18 cellular contexts compared by ENCODE assay signal in genomic region chr7:151406051-151406875, GRCh38. TPM values are rescaled to one million over a fixed set of nuclear protein-coding genes. Genes with fewer than 3 reads are reported as not detected.
DNase-seq lines count a peak whose midpoint lies in the region; ATAC-seq and TF ChIP-seq lines count a peak whose summit lies in the region.
"Had no signal": no experiment of that assay in that cellular context is flagged by ENCODE, and none has a peak within 500 bp of the region (broad histone marks: within the 10 kb centered on the region; RNA-seq: fewer than 3 reads in every experiment).

No MANE protein-coding gene starts in this region.

- H3K4me2 ChIP-seq in BLaER1 treated with 17β-estradiol and CSF1 and Interleukin-3, amounts not matched to agents 10 nM and 100 nM, result peak overlapping the region in 9 of 11 experiments; percentile 81 to 96 (median 85); a peak in 13 of 22 replicates
- H3K4me2 ChIP-seq in osteoblast (ENCODE audit: insufficient read depth, low read length), result no peak overlapping the region
- H3K4me2 ChIP-seq: KMS-11 had no signal

- TF ChIP-seq CTCF in endodermal cell (conservative IDR thresholded peaks at IDR 0.05), result no peak
- no peak for TF ChIP-seq CTCF in osteoblast (IDR thresholded peaks at IDR 0.05; ENCODE audit: extremely low read depth, low read depth, low read length)

- H3K9ac ChIP-seq in BLaER1 treated with 17β-estradiol and CSF1 and Interleukin-3, amounts not matched to agents 10 nM and 100 nM, result no peak overlapping the region
- H3K9ac ChIP-seq in endodermal cell (ENCODE audit: extremely low read depth, low read length, poor library complexity, severe bottlenecking), result no peak overlapping the region
- H3K9ac ChIP-seq: KMS-11 had no signal

- peaks cover 20% of the 10 kb centered on the region for H3K4me1 Mint-ChIP-seq in endodermal cell

- no peak for ATAC-seq in GM19023 (IDR thresholded peaks at IDR 0.05; ENCODE audit: unreplicated experiment)
- ATAC-seq: PC-3 had no signal

- H3K4me3 Mint-ChIP-seq in endodermal cell, result peak overlapping the region; percentile 76
- H3K4me3 Mint-ChIP-seq: CD14-positive monocyte, HFFc6 had no signal

- H3K36me3 Mint-ChIP-seq in endodermal cell (ENCODE audit: low read depth), result peaks cover 36% of the 10 kb centered on the region

- no peaks in the 10 kb centered on the region for H3K9me3 ChIP-seq in BLaER1 treated with 17β-estradiol and CSF1 and Interleukin-3, amounts not matched to agents 10 nM and 100 nM (replicated peaks in 1 of 11)
- H3K9me3 ChIP-seq in endodermal cell (ENCODE audit: control insufficient read depth, low read length) (no peaks in the 10 kb centered on the region), osteoblast (ENCODE audit: low read depth, low read length) (no peaks in the 10 kb centered on the region)

- H3K27ac Mint-ChIP-seq in endodermal cell, result no peak overlapping the region
- H3K27ac Mint-ChIP-seq: HFFc6 had no signal

- H3K27me3 Mint-ChIP-seq in endodermal cell (ENCODE audit: insufficient read depth), result peaks cover 5% of the 10 kb centered on the region

- peaks cover 0 to 60% (median 19%) of the 10 kb centered on the region in 11 experiments; a peak in 13 of 22 replicates for H4K20me1 ChIP-seq in BLaER1 treated with 17β-estradiol and CSF1 and Interleukin-3, amounts not matched to agents 10 nM and 100 nM
- no peaks in the 10 kb centered on the region for H4K20me1 ChIP-seq in osteoblast (ENCODE audit: insufficient read depth, low read length)

- no peaks in the 10 kb centered on the region for H3K79me2 ChIP-seq in osteoblast (ENCODE audit: insufficient read depth, low read length)

- H3K4me3 ChIP-seq in BLaER1 treated with 17β-estradiol and CSF1 and Interleukin-3, amounts not matched to agents 10 nM and 100 nM, result no peak overlapping the region
- no peak overlapping the region for H3K4me3 ChIP-seq in H7 (ENCODE audit: insufficient read depth, low read depth, low read length)
- peak overlapping the region; percentile 18 for H3K4me3 ChIP-seq in endodermal cell (ENCODE audit: low read length)
- no peak overlapping the region for H3K4me3 ChIP-seq in osteoblast (ENCODE audit: insufficient read depth, low read length)

- DNase-seq in H7 (peak; percentile 46), endodermal cell (peak; percentile 35), osteoblast (ENCODE audit: insufficient read length, low spot score, missing footprints) (peak; percentile 55), NCI-H2081 (lab: John Stamatoyannopoulos, UW) (no peak), cerebellar nuclear complex (lab: John Stamatoyannopoulos, UW) (no peak)
- no peak for DNase-seq in activated T-cell treated with anti-CD3 and anti-CD28 coated beads, Interleukin-2, amount 50 U/mL, for 1 hour
- DNase-seq: HFFc6, NCI-H1092, NCI-H2107, NCI-H226, NCI-H69, PC-3 had no signal

- no peak overlapping the region for H3K27ac ChIP-seq in BLaER1 treated with 17β-estradiol and CSF1 and Interleukin-3, amounts not matched to agents 10 nM and 100 nM
- H3K27ac ChIP-seq in endodermal cell (ENCODE audit: low read depth, low read length) (no peak overlapping the region), osteoblast (ENCODE audit: low read depth, low read length) (no peak overlapping the region)
- H3K27ac ChIP-seq: HL-60, KMS-11 had no signal

- no peaks in the 10 kb centered on the region for H3K9me3 Mint-ChIP-seq in endodermal cell
- H3K9me3 Mint-ChIP-seq: HFFc6 had no signal

- 93 to 96% methylated on average over 11 to 24 of the region's 24 CpGs for WGBS in endodermal cell (ENCODE audit: insufficient coverage in 1 of 2, insufficient read length in 1 of 2), 2 experiments

- H3K4me1 ChIP-seq in BLaER1 treated with 17β-estradiol and CSF1 and Interleukin-3, amounts not matched to agents 10 nM and 100 nM, result peaks cover 52 to 81% (median 72%) of the 10 kb centered on the region in 10 experiments
- H3K4me1 ChIP-seq in endodermal cell (ENCODE audit: control insufficient read depth, insufficient read depth, low read length) (peaks cover 10% of the 10 kb centered on the region), osteoblast (ENCODE audit: insufficient read depth, low read length) (peaks cover 15% of the 10 kb centered on the region)

- H3K27me3 ChIP-seq in BLaER1 treated with 17β-estradiol and CSF1 and Interleukin-3, amounts not matched to agents 10 nM and 100 nM, result peaks cover 55 to 68% (median 61%) of the 10 kb centered on the region in 11 experiments
- H3K27me3 ChIP-seq in H7 (ENCODE audit: control insufficient read depth, insufficient read depth, low read length), result peaks cover 5% of the 10 kb centered on the region; the same call in 1 of the 2 replicates
- no peaks in the 10 kb centered on the region for H3K27me3 ChIP-seq in endodermal cell (ENCODE audit: control insufficient read depth, insufficient read depth, low read length, poor library complexity, severe bottlenecking)
- peaks cover 33% of the 10 kb centered on the region for H3K27me3 ChIP-seq in osteoblast (ENCODE audit: insufficient read depth, low read length)

- H3K36me3 ChIP-seq in BLaER1 treated with 17β-estradiol and CSF1 and Interleukin-3, amounts not matched to agents 10 nM and 100 nM, result no peaks in the 10 kb centered on the region
- H3K36me3 ChIP-seq in H7 (replicated peaks; ENCODE audit: control insufficient read depth, insufficient read depth, low read length), result peaks cover 3% of the 10 kb centered on the region
- peaks cover 12% of the 10 kb centered on the region for H3K36me3 ChIP-seq in endodermal cell (ENCODE audit: control insufficient read depth, insufficient read depth, low read length)
- no peaks in the 10 kb centered on the region for H3K36me3 ChIP-seq in osteoblast (ENCODE audit: insufficient read depth, low read length)

- no peak overlapping the region for H2AFZ ChIP-seq in osteoblast (ENCODE audit: low read length)

RNA-seq across cellular contexts. Expression of gene WDR86, which starts 3.6 kb away (rescaled TPM):
- 40.6 and 40.8 TPM in 2 replicates for total RNA-seq in H7 (2014; rRNA removed; shearing (Covaris generic))
- total RNA-seq in endodermal cell, result 10 to 100 TPM; 83.3 to 94.2 TPM
- 19.3 TPM for polyA plus RNA-seq in endodermal cell (2013, experiment 1 of 2)
- 21.2 TPM for polyA plus RNA-seq in endodermal cell (2013, experiment 2 of 2)
- total RNA-seq in osteoblast, result 8.5 and 15.6 TPM in 2 replicates
- total RNA-seq: HFFc6, MCF 10A, PC-3 had no signal

RNA-seq across cellular contexts. Expression of gene CRYGN, which starts 33.7 kb away (rescaled TPM):
- 1.2 and 2.2 TPM in 2 replicates for total RNA-seq in H7 (2014; rRNA removed; shearing (Covaris generic))
- total RNA-seq in endodermal cell (1 to 10 TPM; 2.3 to 4.4 TPM), osteoblast (0.59 and 0.72 TPM in 2 replicates)
- 0.61 TPM for polyA plus RNA-seq in endodermal cell (2013, experiment 1 of 2)
- polyA plus RNA-seq in endodermal cell (2013, experiment 2 of 2), result not detected
- total RNA-seq: HFFc6, MCF 10A had no signal
- polyA plus RNA-seq: CD14-positive monocyte had no signal

Comparison
In these comparisons a context has a peak if more than half of its experiments do, and no peak if none do; other contexts are left out.
1. DNase-seq: peak in H7 (single experiment), endodermal cell (single experiment) and osteoblast (single experiment); none in NCI-H2081 (0 of 2), activated T-cell treated with anti-CD3 and anti-CD28 coated beads, Interleukin-2, amount 50 U/mL, for 1 hour (single experiment) and cerebellar nuclear complex (0 of 2).